In genomic region chr1:108559215-108560142, GRCh38 we compare ENCODE assay signal across 8 cellular contexts. TPM values are rescaled to one million over a fixed set of nuclear protein-coding genes. Genes with fewer than 3 reads are reported as not detected.
DNase-seq lines count a peak whose midpoint lies in the region; ATAC-seq and TF ChIP-seq lines count a peak whose summit lies in the region.

Gene EEIG2 (plus strand): TSS chr1:108560100. CDS start chr1:108560429, 329 bp downstream.

- peak within 1 kb of the TSS; percentile 97 for H3K4me3 Mint-ChIP-seq in nephron progenitor cell

- H3K27me3 Mint-ChIP-seq in nephron progenitor cell (ENCODE audit: low read depth, poor library complexity): peaks cover 3% of the 10 kb centered on the region

- DNase-seq in Daoy (ENCODE audit: low read depth) (peak; percentile 97), RKO (ENCODE audit: low spot score) (peak; percentile 88), activated T-helper 1 cell treated with Interleukin-2 at 50 U/mL for 16 hours (ENCODE audit: low read depth) (peak; percentile 89), fibroblast of the aortic adventitia (ENCODE audit: low read depth) (peak; percentile 82), nephron progenitor cell (peak; percentile 92)
- DNase-seq in Jurkat, Clone E6-1 (ENCODE audit: low read depth, low spot score): peak; percentile 95
- peak; percentile 92 for DNase-seq in stimulated activated naive CD8-positive, alpha-beta T cell treated with anti-CD3 and anti-CD28 coated beads, Interleukin-15, Interleukin-2, amounts not matched to agents 100 U/mL and 50 U/mL, for 24 hours

- no peak within 1 kb of the TSS for H3K27ac Mint-ChIP-seq in nephron progenitor cell

- H3K9me3 Mint-ChIP-seq in nephron progenitor cell: no peaks in the 10 kb centered on the region

- peak; percentile 75 for ATAC-seq in GM21723 (IDR thresholded peaks at IDR 0.05; ENCODE audit: unreplicated experiment)
- ATAC-seq in stimulated activated naive CD8-positive, alpha-beta T cell treated with anti-CD3 and anti-CD28 coated beads, Interleukin-15, Interleukin-2, amounts not matched to agents 100 U/mL and 50 U/mL, for 24 hours: peak; percentile 84

- TF ChIP-seq CTCF in fibroblast of the aortic adventitia (IDR thresholded peaks at IDR 0.05; ENCODE audit: insufficient read depth, low read length) (peak; percentile 52), nephron progenitor cell (IDR thresholded peaks at IDR 0.05) (peak; percentile 53)

- no peaks in the 10 kb centered on the region for H3K36me3 Mint-ChIP-seq in nephron progenitor cell (ENCODE audit: low read depth)

- H3K4me1 Mint-ChIP-seq in nephron progenitor cell: peaks cover 9% of the 10 kb centered on the region

- peak within 1 kb of the TSS; percentile 76 for H3K4me3 ChIP-seq in Jurkat, Clone E6-1 (ENCODE audit: low read length)
- H3K4me3 ChIP-seq in fibroblast of the aortic adventitia (ENCODE audit: low read depth, low read length): peak within 1 kb of the TSS; percentile 92

RNA-seq across cellular contexts. Expression of gene EEIG2, which starts in this region (rescaled TPM):
- total RNA-seq in Daoy (2014; rRNA removed; shearing (Covaris generic)): 13.4 and 14.2 TPM in 2 replicates
- polyA plus RNA-seq in Jurkat, Clone E6-1 (2012; ENCODE audit: insufficient read depth, insufficient read length): 11.3 TPM
- 37.9 and 51.1 TPM in 2 replicates for total RNA-seq in fibroblast of the aortic adventitia (ENCODE audit: low replicate concordance)

Comparison
In these comparisons a context has a peak if more than half of its experiments do, and no peak if none do; other contexts are left out.
1. Peak in every context shown above with its lines: DNase-seq, ATAC-seq and H3K4me3 ChIP-seq.